8 cellular contexts compared by ENCODE assay signal in the genomic region with DNA sequence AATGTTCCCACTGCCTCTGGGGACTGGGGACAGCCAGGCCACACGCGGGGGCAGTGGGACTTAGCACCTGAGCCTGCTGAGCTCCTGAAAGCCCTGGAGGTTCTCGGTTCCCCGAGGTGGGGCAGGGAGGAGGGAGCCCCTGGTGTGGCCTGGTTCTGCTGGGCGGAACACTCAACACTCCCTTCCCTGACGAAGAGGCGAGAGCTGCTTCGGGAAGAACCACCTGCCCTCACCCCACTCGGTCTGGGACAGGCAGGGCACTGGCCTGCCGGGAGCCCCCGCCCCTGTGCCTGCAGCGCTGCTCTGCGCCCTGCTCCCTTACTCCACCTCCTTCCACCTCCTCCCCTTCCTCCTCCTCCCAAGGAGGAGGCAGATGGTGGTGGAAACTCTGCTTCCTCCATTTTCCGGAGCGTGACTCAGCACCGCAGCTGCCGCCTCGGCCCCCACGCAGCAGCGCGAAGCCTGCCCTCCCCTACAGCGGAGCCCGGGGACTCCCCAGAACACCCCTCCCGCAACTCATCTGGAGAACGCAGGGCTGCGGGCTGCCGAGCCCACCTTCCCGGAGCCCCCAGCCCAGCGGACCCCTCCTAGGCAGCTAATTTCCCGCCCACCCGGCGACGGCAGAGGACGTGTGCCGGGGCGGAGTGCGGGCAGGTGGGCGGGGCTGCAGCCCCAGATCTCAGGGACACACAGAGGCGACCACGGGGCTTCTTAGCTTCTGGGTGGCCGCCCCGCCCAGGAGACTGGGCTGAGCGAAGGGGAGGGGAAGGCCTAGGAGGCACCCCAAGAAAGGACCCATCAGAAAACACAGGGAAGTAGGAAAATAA. TPM values are rescaled to one million over a fixed set of nuclear protein-coding genes. Genes with fewer than 3 reads are reported as not detected.
DNase-seq lines count a peak whose midpoint lies in the region; ATAC-seq, FAIRE-seq and TF ChIP-seq lines count a peak whose summit lies in the region.

No MANE protein-coding gene starts in this region.

- H2BK120ac ChIP-seq in H1 (replicated peaks; ENCODE audit: low read depth, low read length): peak overlapping the region; percentile 94

- 4% methylated on average over 23 of the region's 43 CpGs; no CpG with 5 or more reads in 1 of the 2 experiments for WGBS in H1 (ENCODE audit: extremely low coverage in 1 of 2, insufficient coverage in 1 of 2, insufficient read length in 1 of 2, insufficient replicate concordance in 2 of 2, low coverage in 1 of 2, low lambda C conversion rate in 2 of 2, missing lambda C conversion rate in 1 of 2), 2 experiments
- 0% methylated on average over 25 to 38 of the region's 43 CpGs for WGBS in mesodermal cell (ENCODE audit: insufficient coverage in 2 of 2), 2 experiments

- H3K4me3 ChIP-seq in H1 (ENCODE audit: extremely low read depth in 1 of 4, insufficient read depth in 2 of 4, low read depth in 3 of 4, low read length in 4 of 4) (peak overlapping the region; percentile 35 to 62 (median 55)), mesodermal cell (ENCODE audit: extremely low read depth, insufficient read depth, low read length, poor library complexity, severe bottlenecking) (peak overlapping the region; percentile 36)

- CTCF ChIA-PET in activated CD4-positive, alpha-beta memory T cell treated with anti-CD3 and anti-CD28 coated beads, Interleukin-2, amount 10 ng/mL, durations not matched to agents 7 days and 5 days (lab: Charles Lee): interaction anchor here (0.5 to 1.9 kb wide), 6 partner anchors 8 to 217 kb away, joined by 3 to 9 read pairs (median 4); no protein-coding TSS in a partner anchor
- CTCF ChIA-PET in H1 (lab: Charles Lee; ENCODE audit: partially characterized antibody): interaction anchor here (0.8 to 7.2 kb wide), 13 partner anchors 9 to 143 kb away, joined by 3 to 70 read pairs (median 5); no protein-coding TSS in a partner anchor

- H3K56ac ChIP-seq in H1 (replicated peaks; ENCODE audit: insufficient read length, low read depth, low read length): peak overlapping the region; percentile 98

- H3K14ac ChIP-seq in H1 (ENCODE audit: insufficient read length): no peak overlapping the region

- no peak for FAIRE-seq in H1 (lab: Jason Lieb, UNC)

- DNase-seq in GM04504 (ENCODE audit: low read depth) (peak; percentile 53), NCI-H460 (ENCODE audit: extremely low read depth, low read depth) (peak; percentile 78), H1 (ENCODE audit: low read depth in 1 of 2, low spot score in 2 of 2) (peak in 1 of 2 experiments; percentile 84)
- peak; percentile 71 for DNase-seq in activated CD4-positive, alpha-beta memory T cell treated with anti-CD3 and anti-CD28 coated beads, Interleukin-2, amount 10 ng/mL, durations not matched to agents 7 days and 5 days
- peak; percentile 47 for DNase-seq in stimulated activated CD8-positive, alpha-beta memory T cell treated with anti-CD3 and anti-CD28 coated beads, Interleukin-15, amount 100 ng/mL, for 1 hour (ENCODE audit: low read depth)

- peaks cover 0 to 7% (median 0%) of the 10 kb centered on the region in 4 experiments; a peak in 2 of 7 replicates for H3K27me3 ChIP-seq in H1 (replicated peaks in 1 of 4; ENCODE audit: control insufficient read depth in 3 of 4, extremely low read depth in 1 of 4, insufficient read depth in 3 of 4, low read length in 3 of 4)

- no peak for TF ChIP-seq CTCF in H1 (IDR thresholded peaks at IDR 0.05; ENCODE audit: control extremely low read depth in 1 of 3, insufficient read depth in 1 of 3, low read depth in 1 of 3, low read length in 3 of 3)

- peak overlapping the region; percentile 97 for H4K8ac ChIP-seq in H1 (ENCODE audit: extremely low read depth, insufficient read depth, low read length)

- H3K9me3 ChIP-seq in H1 (ENCODE audit: insufficient read depth in 2 of 2, low read depth in 1 of 2, low read length in 1 of 2): no peaks in the 10 kb centered on the region
- no peaks in the 10 kb centered on the region for H3K9me3 ChIP-seq in mesodermal cell (ENCODE audit: control insufficient read depth, low read length)

- H3K23me2 ChIP-seq in H1 (ENCODE audit: low read depth, low read length): peaks cover 13% of the 10 kb centered on the region; the same call in 1 of the 2 replicates

- peak overlapping the region; percentile 85 for H4K5ac ChIP-seq in H1 (ENCODE audit: insufficient read length, low read depth, low read length)

- peak overlapping the region; percentile 87 for H2BK20ac ChIP-seq in H1 (ENCODE audit: low read length)

- no peak overlapping the region for H2BK15ac ChIP-seq in H1 (ENCODE audit: low read length)

- H3K4ac ChIP-seq in H1 (replicated peaks; ENCODE audit: insufficient read length, low read depth, low read length): peak overlapping the region; percentile 94

- H3K18ac ChIP-seq in H1 (ENCODE audit: extremely low read depth, low read length): peak overlapping the region; percentile 93

- H3K27ac ChIP-seq in H1 (ENCODE audit: low read depth, low read length) (peak overlapping the region; percentile 90), mesodermal cell (ENCODE audit: low read depth, low read length, severe bottlenecking) (peak overlapping the region; percentile 99)

- H2BK12ac ChIP-seq in H1 (ENCODE audit: low read depth, low read length): peak overlapping the region; percentile 90

- H3K27me3 Mint-ChIP-seq in activated CD4-positive, alpha-beta memory T cell treated with anti-CD3 and anti-CD28 coated beads, Interleukin-2, amount 10 ng/mL, durations not matched to agents 7 days and 5 days: peaks cover 16% of the 10 kb centered on the region

- peak overlapping the region; percentile 85 to 86 for H3K4me2 ChIP-seq in H1 (ENCODE audit: insufficient read depth in 1 of 2, low read depth in 2 of 2, low read length in 2 of 2)

- peak overlapping the region; percentile 94 for H4K91ac ChIP-seq in H1 (replicated peaks; ENCODE audit: insufficient read length, low read length)

- peaks cover 32% of the 10 kb centered on the region for H3K4me1 Mint-ChIP-seq in activated CD4-positive, alpha-beta memory T cell treated with anti-CD3 and anti-CD28 coated beads, Interleukin-2, amount 10 ng/mL, durations not matched to agents 7 days and 5 days

- no peak overlapping the region for H3K23ac ChIP-seq in H1 (ENCODE audit: insufficient read length)

- peak overlapping the region; percentile 59 to 85 (median 76) for H3K9ac ChIP-seq in H1 (replicated peaks in 1 of 4; ENCODE audit: extremely low read depth in 1 of 4, low read depth in 3 of 4, low read length in 3 of 4)

- H3K4me3 Mint-ChIP-seq in activated CD4-positive, alpha-beta memory T cell treated with anti-CD3 and anti-CD28 coated beads, Interleukin-2, amount 10 ng/mL, durations not matched to agents 7 days and 5 days: peak overlapping the region; percentile 66

- H3K4me1 ChIP-seq in H1 (replicated peaks in 1 of 4; ENCODE audit: control insufficient read depth in 3 of 4, insufficient read depth in 4 of 4, low read length in 3 of 4): peaks cover 11 to 63% (median 44%) of the 10 kb centered on the region in 4 experiments
- H3K4me1 ChIP-seq in mesodermal cell (ENCODE audit: control insufficient read depth, insufficient read depth, low read length, poor library complexity, severe bottlenecking): peaks cover 59% of the 10 kb centered on the region

- peaks cover 0 to 4% of the 10 kb centered on the region in 2 experiments for H4K20me1 ChIP-seq in H1 (replicated peaks in 1 of 2; ENCODE audit: control insufficient read depth in 1 of 2, insufficient read depth in 2 of 2, low read length in 2 of 2)

- peak; percentile 60 for ATAC-seq in HG02759 (IDR thresholded peaks at IDR 0.05; ENCODE audit: unreplicated experiment)
- ATAC-seq in GM18858 (IDR thresholded peaks at IDR 0.05; ENCODE audit: unreplicated experiment): no peak

- H3K79me1 ChIP-seq in H1 (ENCODE audit: low read depth, low read length): no peaks in the 10 kb centered on the region

- peak overlapping the region; percentile 94 for H2BK5ac ChIP-seq in H1 (ENCODE audit: low read depth, low read length)

- no peaks in the 10 kb centered on the region for H3K36me3 ChIP-seq in H1 (ENCODE audit: control insufficient read depth in 2 of 4, insufficient read depth in 4 of 4, low read length in 3 of 4)
- H3K36me3 ChIP-seq in mesodermal cell (ENCODE audit: control insufficient read depth, insufficient read depth, low read length): no peaks in the 10 kb centered on the region

- POLR2A ChIA-PET in activated CD4-positive, alpha-beta memory T cell treated with anti-CD3 and anti-CD28 coated beads, Interleukin-2, amount 10 ng/mL, durations not matched to agents 7 days and 5 days (lab: Charles Lee): interaction anchor here (1.2 to 5.0 kb wide), 5 partner anchors 9 to 75 kb away, joined by 6 to 26 read pairs (median 22); a partner anchor contains a TSS
- POLR2A ChIA-PET in H1 (lab: Charles Lee; ENCODE audit: partially characterized antibody): interaction anchor here (1.0 to 9.8 kb wide), 17 partner anchors 11 to 121 kb away, joined by 3 to 94 read pairs (median 4); a partner anchor contains a TSS

- H3K79me2 ChIP-seq in H1 (ENCODE audit: control insufficient read depth in 1 of 2, insufficient read depth in 2 of 2, low read length in 2 of 2): no peaks in the 10 kb centered on the region

- H3K36me3 Mint-ChIP-seq in activated CD4-positive, alpha-beta memory T cell treated with anti-CD3 and anti-CD28 coated beads, Interleukin-2, amount 10 ng/mL, durations not matched to agents 7 days and 5 days (ENCODE audit: low read depth): no peaks in the 10 kb centered on the region

- peak overlapping the region; percentile 88; the same call in 1 of the 2 replicates for H2AK5ac ChIP-seq in H1 (ENCODE audit: low read depth, low read length)

- no peak for TF ChIP-seq EP300 in H1 (IDR thresholded peaks at IDR 0.05; ENCODE audit: borderline replicate concordance in 1 of 2, low read depth in 2 of 2, low read length in 2 of 2)

- no peak for TF ChIP-seq RAD21 in H1 (IDR thresholded peaks at IDR 0.05 in 1 of 2, conservative IDR thresholded peaks at IDR 0.05 in 1 of 2; ENCODE audit: low read depth in 2 of 2, low read length in 2 of 2)

- peak in 1 of 2 experiments; percentile 67; a peak in 2 of 3 replicates for TF ChIP-seq POLR2A in H1 (IDR thresholded peaks at IDR 0.05; ENCODE audit: control extremely low read depth in 1 of 2, low read depth in 2 of 2, low read length in 2 of 2)

- H2AFZ ChIP-seq in H1 (ENCODE audit: low read length): no peak overlapping the region

- H3K27ac Mint-ChIP-seq in activated CD4-positive, alpha-beta memory T cell treated with anti-CD3 and anti-CD28 coated beads, Interleukin-2, amount 10 ng/mL, durations not matched to agents 7 days and 5 days: peak overlapping the region; percentile 58

- no peaks in the 10 kb centered on the region for H3K9me3 Mint-ChIP-seq in activated CD4-positive, alpha-beta memory T cell treated with anti-CD3 and anti-CD28 coated beads, Interleukin-2, amount 10 ng/mL, durations not matched to agents 7 days and 5 days

RNA-seq across cellular contexts. Expression of a gene that starts 11.7 kb away (rescaled TPM):
- 58.0 and 61.3 TPM in 2 replicates for total RNA-seq in NCI-H460 (2014; rRNA removed; shearing (Covaris generic))
- 228 and 311 TPM in 2 replicates for polyA plus RNA-seq in NCI-H460 (2014; cell fraction: nucleus; rRNA removed)
- 100 to 1,000 TPM; 120 to 132 TPM for total RNA-seq in activated CD4-positive, alpha-beta memory T cell treated with anti-CD3 and anti-CD28 coated beads, Interleukin-2, amount 10 ng/mL, durations not matched to agents 7 days and 5 days
- total RNA-seq in H1 (2021; fragmentation: NEBNext Ultra II Directional; extraction: Animal tissue kit (Norgen Biotek cat#: 25700)): 54.0 and 59.5 TPM in 2 replicates
- 29.1 and 42.3 TPM in 2 replicates for polyA plus RNA-seq in H1 (2011; rRNA removed)
- 28.5 TPM for polyA plus RNA-seq in H1 (2011; cell fraction: cytosol; rRNA removed)
- polyA plus RNA-seq in H1 (2011; cell fraction: nucleus; rRNA removed): 143 TPM
- 27.3 to 49.9 TPM (median 47.0 TPM) in 4 replicates for polyA plus RNA-seq in H1 (2012, experiment 1 of 2)
- 33.6 TPM for polyA plus RNA-seq in H1 (2012, experiment 2 of 2)
- polyA plus RNA-seq in H1 (2013, experiment 1 of 2): 36.0 TPM
- 32.6 TPM for polyA plus RNA-seq in H1 (2013, experiment 2 of 2)
- 12.8 and 15.1 TPM in 2 replicates for polyA minus RNA-seq in H1 (2011; rRNA and poly(A)+ RNA removed)
- polyA minus RNA-seq in H1 (2011; cell fraction: cytosol; rRNA and poly(A)+ RNA removed): 22.1 TPM
- 27.8 TPM for polyA minus RNA-seq in H1 (2011; cell fraction: nucleus; rRNA and poly(A)+ RNA removed)
- polyA plus RNA-seq in mesodermal cell (2013, experiment 1 of 2): 58.2 TPM
- 54.6 TPM for polyA plus RNA-seq in mesodermal cell (2013, experiment 2 of 2)

RNA-seq across cellular contexts. Expression of a gene that starts 46.3 kb away (rescaled TPM):
- 13.0 and 19.8 TPM in 2 replicates for total RNA-seq in NCI-H460 (2014; rRNA removed; shearing (Covaris generic))
- 10.3 and 25.3 TPM in 2 replicates for polyA plus RNA-seq in NCI-H460 (2014; cell fraction: nucleus; rRNA removed)
- total RNA-seq in activated CD4-positive, alpha-beta memory T cell treated with anti-CD3 and anti-CD28 coated beads, Interleukin-2, amount 10 ng/mL, durations not matched to agents 7 days and 5 days: 1 to 10 TPM in 1 of 2 experiments, under 1 TPM in 1; 0.98 to 1.2 TPM
- total RNA-seq in H1 (2021; fragmentation: NEBNext Ultra II Directional; extraction: Animal tissue kit (Norgen Biotek cat#: 25700)): 7.9 and 8.9 TPM in 2 replicates
- 7.1 and 9.4 TPM in 2 replicates for polyA plus RNA-seq in H1 (2011; rRNA removed)
- polyA plus RNA-seq in H1 (2011; cell fraction: cytosol; rRNA removed): 12.8 TPM
- 43.4 TPM for polyA plus RNA-seq in H1 (2011; cell fraction: nucleus; rRNA removed)
- polyA plus RNA-seq in H1 (2012, experiment 1 of 2): 8.2 to 15.0 TPM (median 11.8 TPM) in 4 replicates
- 9.8 TPM for polyA plus RNA-seq in H1 (2012, experiment 2 of 2)
- 6.2 TPM for polyA plus RNA-seq in H1 (2013, experiment 1 of 2)
- 5.8 TPM for polyA plus RNA-seq in H1 (2013, experiment 2 of 2)
- polyA minus RNA-seq in H1 (2011; rRNA and poly(A)+ RNA removed): 3.2 and 7.1 TPM in 2 replicates
- 2.6 TPM for polyA minus RNA-seq in H1 (2011; cell fraction: cytosol; rRNA and poly(A)+ RNA removed)
- polyA minus RNA-seq in H1 (2011; cell fraction: nucleus; rRNA and poly(A)+ RNA removed): 11.0 TPM
- polyA plus RNA-seq in mesodermal cell (2013, experiment 1 of 2): 20.2 TPM
- 18.6 TPM for polyA plus RNA-seq in mesodermal cell (2013, experiment 2 of 2)
